ENCODE assay signal across 24 cellular contexts in genomic region chr5:124252751-124253146, GRCh38.
"Had no signal": no experiment of that assay in that cellular context is flagged by ENCODE, and none has a peak within 500 bp of the region (broad histone marks: within the 10 kb centered on the region; RNA-seq: fewer than 3 reads in every experiment).

No MANE protein-coding gene starts in this region.

- H3K9me3 ChIP-seq: testis, uterus had no signal

- H3K36me3 ChIP-seq: ascending aorta, breast epithelium, left lung, right lobe of liver, stomach, uterus had no signal

- H3K4me3 Mint-ChIP-seq: activated naive CD8-positive, alpha-beta T cell treated with anti-CD3 and anti-CD28 coated beads, Interleukin-2, amount 50 U/mL, for 24 hours; activated T-cell treated with anti-CD3 and anti-CD28 coated beads, Interleukin-2, amount 50 U/mL, for 4 hours; endodermal cell; natural killer cell treated with Interleukin-12 subunit alpha and Interleukin-12 subunit beta and Interleukin-15 and Interleukin-18, amount 100 ng/mL, for 72 hours; stimulated activated effector memory CD8-positive, alpha-beta T cell treated with anti-CD3 and anti-CD28 coated beads, Interleukin-12 subunit alpha, Interleukin-12 subunit beta, amount 100 ng/mL, for 72 hours; WTC11 had no signal

- H3K27me3 ChIP-seq: ascending aorta, breast epithelium, left lung, right lobe of liver, stomach, testis, uterus had no signal

- H3K4me1 Mint-ChIP-seq: activated naive CD8-positive, alpha-beta T cell treated with anti-CD3 and anti-CD28 coated beads, Interleukin-2, amount 50 U/mL, for 24 hours; stimulated activated effector memory CD8-positive, alpha-beta T cell treated with anti-CD3 and anti-CD28 coated beads, Interleukin-12 subunit alpha, Interleukin-12 subunit beta, amount 100 ng/mL, for 72 hours had no signal

- H3K4me3 ChIP-seq: ascending aorta, breast epithelium, coronary artery, left lung, lung, right lobe of liver, skin epidermis, stomach, testis, uterus had no signal

- H3K4me1 ChIP-seq: ascending aorta, breast epithelium, left lung, right lobe of liver, testis, uterus had no signal

- H3K36me3 Mint-ChIP-seq: stimulated activated effector memory CD8-positive, alpha-beta T cell treated with anti-CD3 and anti-CD28 coated beads, Interleukin-12 subunit alpha, Interleukin-12 subunit beta, amount 100 ng/mL, for 72 hours had no signal

- H3K27ac Mint-ChIP-seq: activated naive CD8-positive, alpha-beta T cell treated with anti-CD3 and anti-CD28 coated beads, Interleukin-2, amount 50 U/mL, for 24 hours; endodermal cell; natural killer cell treated with Interleukin-12 subunit alpha and Interleukin-12 subunit beta and Interleukin-15 and Interleukin-18, amount 100 ng/mL, for 72 hours; stimulated activated effector memory CD8-positive, alpha-beta T cell treated with anti-CD3 and anti-CD28 coated beads, Interleukin-12 subunit alpha, Interleukin-12 subunit beta, amount 100 ng/mL, for 72 hours; WTC11 had no signal

- ATAC-seq: activated naive CD8-positive, alpha-beta T cell treated with anti-CD3 and anti-CD28 coated beads, Interleukin-2, amount 50 U/mL, for 24 hours; activated T-cell treated with anti-CD3 and anti-CD28 coated beads, Interleukin-2, amount 50 U/mL, for 4 hours; left lung; natural killer cell treated with Interleukin-12 subunit alpha and Interleukin-12 subunit beta and Interleukin-15 and Interleukin-18, amount 100 ng/mL, for 72 hours; right lobe of liver; stimulated activated effector memory CD8-positive, alpha-beta T cell treated with anti-CD3 and anti-CD28 coated beads, Interleukin-12 subunit alpha, Interleukin-12 subunit beta, amount 100 ng/mL, for 72 hours had no signal

- DNase-seq: activated CD4-positive, alpha-beta T cell treated with anti-CD3 and anti-CD28 coated beads, Interleukin-2, amount 50 U/mL, for 4 hours; activated CD8-positive, alpha-beta memory T cell treated with anti-CD3 and anti-CD28 coated beads for 24 hours; activated CD8-positive, alpha-beta memory T cell treated with anti-CD3 and anti-CD28 coated beads, Interleukin-2, amount 50 U/mL, for 48 hours; activated effector memory CD4-positive, alpha-beta T cell treated with anti-CD3 and anti-CD28 coated beads, Interleukin-2, amount 50 U/mL, for 16 hours; activated naive CD4-positive, alpha-beta T cell treated with anti-CD3 and anti-CD28 coated beads, Interleukin-2, amount 50 U/mL, for 16 hours; activated naive CD8-positive, alpha-beta T cell treated with anti-CD3 and anti-CD28 coated beads, Interleukin-2, amount 50 U/mL, for 24 hours; activated T-cell treated with anti-CD3 and anti-CD28 coated beads, Interleukin-2, amount 50 U/mL, for 4 hours; endodermal cell; kidney; left lung; right lobe of liver; stimulated activated CD4-positive, alpha-beta T cell treated with anti-CD3 and anti-CD28 coated beads, Interleukin-1b, Interleukin-23, amount 100 ng/mL, for 48 hours; stomach; T-helper 9 cell; testis; uterus had no signal

- H3K27ac ChIP-seq: ascending aorta, breast epithelium, coronary artery, left lung, right lobe of liver, skin epidermis, stomach, testis, uterus had no signal

- H3K27me3 Mint-ChIP-seq: activated naive CD8-positive, alpha-beta T cell treated with anti-CD3 and anti-CD28 coated beads, Interleukin-2, amount 50 U/mL, for 24 hours; natural killer cell treated with Interleukin-12 subunit alpha and Interleukin-12 subunit beta and Interleukin-15 and Interleukin-18, amount 100 ng/mL, for 72 hours had no signal
